11 cellular contexts compared by ENCODE assay signal in the genomic region with DNA sequence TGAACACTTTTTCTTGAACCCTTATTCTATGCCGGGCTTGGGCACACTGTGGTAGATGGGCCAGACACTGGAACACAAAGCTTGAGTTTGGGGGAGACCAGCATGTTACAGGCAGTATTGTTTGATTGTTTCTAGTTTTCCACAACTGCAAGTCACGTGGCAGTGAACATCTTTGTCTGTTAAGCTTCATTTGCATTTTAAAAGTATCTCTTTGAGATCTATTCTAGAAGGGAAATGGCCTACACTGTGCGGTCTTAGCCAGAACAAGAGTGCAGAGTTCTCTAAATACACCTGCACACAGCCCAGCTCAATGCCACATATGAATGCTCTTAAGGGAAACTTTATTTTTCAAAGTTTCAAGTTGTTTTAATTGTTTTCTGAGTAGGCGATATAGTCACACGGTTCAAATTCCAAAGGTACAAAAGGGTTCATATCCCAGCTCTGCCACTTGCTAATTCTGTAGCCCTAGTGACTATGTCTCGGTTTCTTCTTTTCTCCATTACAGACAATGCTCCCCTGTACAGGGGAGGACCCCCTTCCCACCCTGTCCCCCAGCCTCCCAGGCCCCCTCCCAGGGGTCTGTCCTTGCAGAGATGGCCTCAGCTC. TPM values are rescaled to one million over a fixed set of nuclear protein-coding genes. Genes with fewer than 3 reads are reported as not detected.
A peak's percentile ranks its signal among the peaks of the same experiment; 100 is the strongest.
DNase-seq lines count a peak whose midpoint lies in the region; ATAC-seq, FAIRE-seq and TF ChIP-seq lines count a peak whose summit lies in the region.
"Had no signal": no experiment of that assay in that cellular context is flagged by ENCODE, and none has a peak within 500 bp of the region (broad histone marks: within the 10 kb centered on the region; RNA-seq: fewer than 3 reads in every experiment).

No MANE protein-coding gene starts in this region.

- H3K4me2 ChIP-seq in MM.1S (ENCODE audit: low read depth, low read length) (0 out of 2 replicates have a peak overlapping the region, but pooled peaks have one; percentile 15), GM23248 (ENCODE audit: unreplicated experiment) (no peak overlapping the region)

- DNase-seq in MM.1S, result peak; percentile 64
- no peak for DNase-seq in stimulated activated naive B cell treated with anti-CD40 and anti-IgM and Interleukin-4, amounts not matched to agents 10 μg/mL and 1 μg/mL and 100 μg/mL, for 72 hours
- no peak for DNase-seq in HTR-8/SVneo (ENCODE audit: insufficient read length, low spot score)
- no peak for DNase-seq in activated CD4-positive, CD25-positive, alpha-beta regulatory T cell treated with anti-CD3 and anti-CD28 coated beads, Interleukin-2, amount 50 U/mL, for 72 hours
- no peak for DNase-seq in SKM-1 (lab: John Stamatoyannopoulos, UW; ENCODE audit: unreplicated experiment)
- no peak for DNase-seq in GM23248

- in situ Hi-C loops in GM23248 (cut with MboI), result no loop called here

- no peaks in the 10 kb centered on the region for H3K27me3 Mint-ChIP-seq in stimulated activated naive B cell treated with anti-CD40 and anti-IgM and Interleukin-4, amounts not matched to agents 10 μg/mL and 1 μg/mL and 100 μg/mL, for 72 hours

- no peak for FAIRE-seq in HTR-8/SVneo (lab: Jason Lieb, UNC)

- no peak overlapping the region for H3K4me3 ChIP-seq in MM.1S (ENCODE audit: low read length)
- H3K4me3 ChIP-seq in GM23248, result no peak overlapping the region
- H3K4me3 ChIP-seq: lung, SJSA1 had no signal

- no peaks in the 10 kb centered on the region for H3K9me2 ChIP-seq in MM.1S (replicated peaks; ENCODE audit: insufficient read depth, low read length)
- H3K9me2 ChIP-seq in GM23248 (ENCODE audit: insufficient read depth), result no peaks in the 10 kb centered on the region

- peaks cover 40 to 41% of the 10 kb centered on the region in 2 donors for H3K4me1 Mint-ChIP-seq in stimulated activated naive B cell treated with anti-CD40 and anti-IgM and Interleukin-4, amounts not matched to agents 10 μg/mL and 1 μg/mL and 100 μg/mL, for 72 hours

- H3K27ac ChIP-seq in MM.1S (ENCODE audit: low read length), result peak overlapping the region; percentile 62
- H3K27ac ChIP-seq in GM23248, result no peak overlapping the region
- H3K27ac ChIP-seq: SJSA1 had no signal

- H3F3A ChIP-seq in MM.1S (ENCODE audit: insufficient read depth, low read length) (peaks cover 2% of the 10 kb centered on the region; the same call in 1 of the 2 replicates), GM23248 (ENCODE audit: insufficient read depth) (peaks cover 34% of the 10 kb centered on the region)

- H3K79me2 ChIP-seq in MM.1S (ENCODE audit: low read length) (no peaks in the 10 kb centered on the region), GM23248 (ENCODE audit: insufficient read depth) (peaks cover 62% of the 10 kb centered on the region)

- ATAC-seq in GM19023 (IDR thresholded peaks at IDR 0.05; ENCODE audit: unreplicated experiment), result peak; percentile 70
- peak; percentile 75 for ATAC-seq in HG02610 (IDR thresholded peaks at IDR 0.05; ENCODE audit: unreplicated experiment)
- ATAC-seq in stimulated activated naive B cell treated with anti-CD40 and anti-IgM and Interleukin-4, amounts not matched to agents 10 μg/mL and 1 μg/mL and 100 μg/mL, for 72 hours (replicated peaks), result peak; percentile 85 to 86

- TF ChIP-seq CTCF in MM.1S (IDR thresholded peaks at IDR 0.05; ENCODE audit: low read length), result no peak

- WGBS in GM23248 (ENCODE audit: low coverage in 1 of 2, low lambda C conversion rate in 2 of 2, missing lambda C conversion rate in 2 of 2), 2 experiments, result 92 to 95% methylated on average over 6 of the region's 6 CpGs

- H3K9me3 ChIP-seq in MM.1S (replicated peaks; ENCODE audit: insufficient read depth, low read length) (no peaks in the 10 kb centered on the region), GM23248 (ENCODE audit: low read depth) (no peaks in the 10 kb centered on the region)

- no peak overlapping the region for H3K4me3 Mint-ChIP-seq in stimulated activated naive B cell treated with anti-CD40 and anti-IgM and Interleukin-4, amounts not matched to agents 10 μg/mL and 1 μg/mL and 100 μg/mL, for 72 hours

- H3K27me3 ChIP-seq in MM.1S (replicated peaks; ENCODE audit: insufficient read depth, low read length) (no peaks in the 10 kb centered on the region), GM23248 (replicated peaks; ENCODE audit: insufficient read depth) (no peaks in the 10 kb centered on the region)
- H3K27me3 ChIP-seq: SJSA1 had no signal

- H2AFZ ChIP-seq in MM.1S (ENCODE audit: low read length), result no peak overlapping the region
- H2AFZ ChIP-seq in GM23248, result no peak overlapping the region

- H4K20me1 ChIP-seq in MM.1S (ENCODE audit: insufficient read depth, low read length), result no peaks in the 10 kb centered on the region
- H4K20me1 ChIP-seq in GM23248 (ENCODE audit: insufficient read depth), result no peaks in the 10 kb centered on the region

- no peaks in the 10 kb centered on the region for H3K36me3 Mint-ChIP-seq in stimulated activated naive B cell treated with anti-CD40 and anti-IgM and Interleukin-4, amounts not matched to agents 10 μg/mL and 1 μg/mL and 100 μg/mL, for 72 hours

- H3K36me3 ChIP-seq in MM.1S (replicated peaks; ENCODE audit: insufficient read depth, low read length), result no peaks in the 10 kb centered on the region
- no peaks in the 10 kb centered on the region for H3K36me3 ChIP-seq in GM23248 (ENCODE audit: low read depth)
- H3K36me3 ChIP-seq: SJSA1 had no signal

- H3K9me3 Mint-ChIP-seq in stimulated activated naive B cell treated with anti-CD40 and anti-IgM and Interleukin-4, amounts not matched to agents 10 μg/mL and 1 μg/mL and 100 μg/mL, for 72 hours, result no peaks in the 10 kb centered on the region
- H3K9me3 Mint-ChIP-seq: activated T-helper 2 cell treated with anti-CD3 and anti-CD28 coated beads, Interferon-gamma antibody, Interleukin-2, Interleukin-4, amounts not matched to agents 10 μg/mL and 5 μg/mL and 100 μg/mL, durations not matched to agents 14 hours and 24 hours and 36 hours had no signal

- peak overlapping the region; percentile 3 for H3K27ac Mint-ChIP-seq in stimulated activated naive B cell treated with anti-CD40 and anti-IgM and Interleukin-4, amounts not matched to agents 10 μg/mL and 1 μg/mL and 100 μg/mL, for 72 hours
- H3K27ac Mint-ChIP-seq: activated T-helper 2 cell treated with anti-CD3 and anti-CD28 coated beads, Interferon-gamma antibody, Interleukin-2, Interleukin-4, amounts not matched to agents 10 μg/mL and 5 μg/mL and 100 μg/mL, durations not matched to agents 14 hours and 24 hours and 36 hours had no signal

- H3K4me1 ChIP-seq in MM.1S (ENCODE audit: low read length), result peaks cover 11% of the 10 kb centered on the region
- H3K4me1 ChIP-seq in GM23248 (ENCODE audit: insufficient read depth), result peaks cover 32% of the 10 kb centered on the region

- H3K9ac ChIP-seq in MM.1S (ENCODE audit: low read length), result no peak overlapping the region
- H3K9ac ChIP-seq in GM23248, result no peak overlapping the region

RNA-seq across cellular contexts. Expression of a gene that starts 24.9 kb away (rescaled TPM):
- total RNA-seq in GM23248 (2014; rRNA removed; shearing (Covaris generic)), result 1.8 and 3.8 TPM in 2 replicates
- polyA plus RNA-seq in GM23248 (2016; fragmentation: Nextera tagmentation; extraction: Ambion mirVana), result 7.0 and 7.7 TPM in 2 replicates
